Comparison of ENCODE assay signal across 12 cellular contexts in the genomic region with DNA sequence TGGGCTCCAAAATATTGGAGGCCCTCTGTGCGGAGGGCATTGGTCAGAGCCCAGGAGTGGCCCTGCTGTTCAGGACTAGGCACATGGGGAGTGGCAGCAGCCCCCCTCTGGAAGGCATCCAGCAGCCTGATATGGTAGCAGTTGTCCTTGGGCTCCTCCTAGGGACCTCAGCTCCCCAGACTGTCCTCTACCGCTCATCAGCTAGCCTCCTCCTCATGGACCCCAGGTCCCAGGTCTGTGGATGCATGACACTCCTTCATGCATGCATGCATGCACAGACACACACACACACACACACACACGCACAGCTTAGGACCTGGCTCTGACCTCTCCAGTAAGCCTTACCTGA. TPM values are rescaled to one million over a fixed set of nuclear protein-coding genes. Genes with fewer than 3 reads are reported as not detected.
DNase-seq lines count a peak whose midpoint lies in the region; ATAC-seq and TF ChIP-seq lines count a peak whose summit lies in the region.
"Had no signal": no experiment of that assay in that cellular context is flagged by ENCODE, and none has a peak within 500 bp of the region (broad histone marks: within the 10 kb centered on the region; RNA-seq: fewer than 3 reads in every experiment).

No MANE protein-coding gene starts in this region.

- TF ChIP-seq CTCF in heart right ventricle (IDR thresholded peaks at IDR 0.05) (no peak), WERI-Rb-1 (IDR thresholded peaks at IDR 0.05; ENCODE audit: low read depth, low read length) (no peak), natural killer cell (IDR thresholded peaks at IDR 0.05) (no peak)

- H3K27ac ChIP-seq in heart right ventricle (no peak overlapping the region), WERI-Rb-1 (no peak overlapping the region)
- H3K27ac ChIP-seq: SK-N-MC had no signal

- intact Hi-C loops in cardiac septum (cut with DNase I) (loop anchor here (10.0 kb wide), 1 partner anchor 136 kb away; no protein-coding TSS in a partner anchor), heart right ventricle (cut with DNase I) (loop anchor here in 5 of 10 donors (2.0 to 10.0 kb wide), 2 partner anchors 50 to 136 kb away; no protein-coding TSS in a partner anchor), natural killer cell (cut with micrococcal nuclease) (loop anchor here (1.0 to 2.0 kb wide), 2 partner anchors 49 to 60 kb away; no protein-coding TSS in a partner anchor)

- H3K9me3 ChIP-seq in heart right ventricle (no peaks in the 10 kb centered on the region), WERI-Rb-1 (ENCODE audit: severe bottlenecking) (no peaks in the 10 kb centered on the region)

- peaks cover 23 to 25% of the 10 kb centered on the region in 2 donors for H3K27me3 Mint-ChIP-seq in natural killer cell (ENCODE audit: low read depth in 2 of 2)

- 96% methylated on average over 3 of the region's 3 CpGs for WGBS in heart right ventricle, 2 donors

- H3K4me3 ChIP-seq in heart right ventricle (no peak overlapping the region), WERI-Rb-1 (ENCODE audit: low read depth, low read length) (no peak overlapping the region)
- H3K4me3 ChIP-seq: GM23338, SK-N-MC had no signal

- peaks cover 0 to 30% (median 12%) of the 10 kb centered on the region in 7 donors for H3K27me3 ChIP-seq in heart right ventricle
- no peaks in the 10 kb centered on the region for H3K27me3 ChIP-seq in WERI-Rb-1 (ENCODE audit: insufficient read depth, low read depth, severe bottlenecking)

- H3K4me1 Mint-ChIP-seq in natural killer cell: no peaks in the 10 kb centered on the region
- H3K4me1 Mint-ChIP-seq: CD14-positive monocyte had no signal

- H3K4me3 Mint-ChIP-seq in natural killer cell: no peak overlapping the region
- H3K4me3 Mint-ChIP-seq: CD14-positive monocyte, GM23338 had no signal

- DNase-seq in cardiac septum (ENCODE audit: low spot score) (peak; percentile 51), heart right ventricle (no peak), WERI-Rb-1 (peak; percentile 11), natural killer cell (peak; percentile 13), cerebellar cortex (ENCODE audit: low spot score) (no peak), pons (ENCODE audit: low spot score) (no peak)
- DNase-seq: NCI-H2107 had no signal

- H3K9me3 Mint-ChIP-seq in natural killer cell: no peaks in the 10 kb centered on the region
- H3K9me3 Mint-ChIP-seq: GM23338 had no signal

- ATAC-seq in heart right ventricle: no peak
- no peak for ATAC-seq in natural killer cell
- ATAC-seq in GM21576 (IDR thresholded peaks at IDR 0.05; ENCODE audit: unreplicated experiment): no peak

- no peak overlapping the region for H3K27ac Mint-ChIP-seq in natural killer cell
- H3K27ac Mint-ChIP-seq: GM23338 had no signal

- H3K4me1 ChIP-seq in heart right ventricle: peaks cover 0 to 15% (median 0%) of the 10 kb centered on the region in 9 donors

- no peaks in the 10 kb centered on the region for H3K36me3 Mint-ChIP-seq in natural killer cell
- H3K36me3 Mint-ChIP-seq: CD14-positive monocyte had no signal

- no peaks in the 10 kb centered on the region for H3K36me3 ChIP-seq in heart right ventricle
- no peaks in the 10 kb centered on the region for H3K36me3 ChIP-seq in WERI-Rb-1

RNA-seq across cellular contexts. Expression of gene ATP6V1B1, which starts 15.4 kb away (rescaled TPM):
- total RNA-seq in cardiac septum: 0.43 TPM
- total RNA-seq in heart right ventricle: 1 to 10 TPM in 3 of 10 donors, under 1 TPM in 3, not detected in 4; 0.30 to 2.0 (median 0.88) TPM
- polyA plus RNA-seq in heart right ventricle: 1 to 10 TPM in 1 of 2 donors, under 1 TPM in 1; 0.28 to 6.4 TPM
- total RNA-seq in natural killer cell: not detected
- total RNA-seq: GM23338 had no signal
- polyA plus RNA-seq: CD14-positive monocyte, GM23338 had no signal

RNA-seq across cellular contexts. Expression of gene VAX2, which starts 20.0 kb away (rescaled TPM):
- 0.27 TPM for total RNA-seq in cardiac septum
- total RNA-seq in heart right ventricle: 1 to 10 TPM in 1 of 10 donors, under 1 TPM in 7, not detected in 2; 0.23 to 1.2 (median 0.40) TPM
- 1 to 10 TPM in 1 of 2 donors, under 1 TPM in 1; 0.26 to 3.7 TPM for polyA plus RNA-seq in heart right ventricle
- total RNA-seq in natural killer cell: not detected
- total RNA-seq: GM23338 had no signal
- polyA plus RNA-seq: CD14-positive monocyte, GM23338 had no signal

RNA-seq across cellular contexts. Expression of gene ANKRD53, which starts 58.1 kb away (rescaled TPM):
- total RNA-seq in cardiac septum (0.38 TPM), heart right ventricle (1 to 10 TPM in 1 of 10 donors, under 1 TPM in 8, not detected in 1; 0.14 to 1.3 (median 0.74) TPM), natural killer cell (1 to 10 TPM; 2.2 to 3.1 (median 2.5) TPM)
- 1 to 10 TPM in 1 of 2 donors, under 1 TPM in 1; 0.97 to 1.1 TPM for polyA plus RNA-seq in heart right ventricle
- total RNA-seq: RPMI7951 had no signal
- polyA plus RNA-seq: CD14-positive monocyte had no signal

Comparison
In these comparisons a context has a peak if more than half of its experiments do, and no peak if none do; other contexts are left out.
1. DNase-seq: peak in cardiac septum (single experiment), WERI-Rb-1 (single experiment) and natural killer cell (single experiment); none in heart right ventricle (0 of 2), cerebellar cortex (single experiment) and pons (single experiment).